In genomic region chr19:42424712-42425131, GRCh38 we compare ENCODE assay signal across 1 cellular context.
A peak's percentile ranks its signal among the peaks of the same experiment; 100 is the strongest.
TF ChIP-seq lines count a peak whose summit lies in the region.

No MANE protein-coding gene starts in this region.

TF ChIP-seq in HepG2, 621 proteins besides CTCF, POLR2A, EP300 and RAD21:
- no peak for TF ChIP-seq U2AF1 (optimal IDR thresholded peaks at IDR 0.05; ENCODE audit: low read depth, low read length)
- peak; percentile 19; the same call in 1 of the 2 replicates for TF ChIP-seq HNF4A (CRISPR knock-in tag; IDR thresholded peaks at IDR 0.05)
- TF ChIP-seq KDM2A (CRISPR knock-in tag; IDR thresholded peaks at IDR 0.05; ENCODE audit: borderline replicate concordance, low read depth): peak; percentile 81; the same call in 1 of the 2 replicates
- peak; percentile 39; the same call in 1 of the 2 replicates for TF ChIP-seq ZNF350 (CRISPR knock-in tag; IDR thresholded peaks at IDR 0.05; ENCODE audit: borderline replicate concordance, low read depth)
- peak; percentile 46 for TF ChIP-seq XRCC5 (optimal IDR thresholded peaks at IDR 0.05; ENCODE audit: low read length)
- TF ChIP-seq, protein P1, sequence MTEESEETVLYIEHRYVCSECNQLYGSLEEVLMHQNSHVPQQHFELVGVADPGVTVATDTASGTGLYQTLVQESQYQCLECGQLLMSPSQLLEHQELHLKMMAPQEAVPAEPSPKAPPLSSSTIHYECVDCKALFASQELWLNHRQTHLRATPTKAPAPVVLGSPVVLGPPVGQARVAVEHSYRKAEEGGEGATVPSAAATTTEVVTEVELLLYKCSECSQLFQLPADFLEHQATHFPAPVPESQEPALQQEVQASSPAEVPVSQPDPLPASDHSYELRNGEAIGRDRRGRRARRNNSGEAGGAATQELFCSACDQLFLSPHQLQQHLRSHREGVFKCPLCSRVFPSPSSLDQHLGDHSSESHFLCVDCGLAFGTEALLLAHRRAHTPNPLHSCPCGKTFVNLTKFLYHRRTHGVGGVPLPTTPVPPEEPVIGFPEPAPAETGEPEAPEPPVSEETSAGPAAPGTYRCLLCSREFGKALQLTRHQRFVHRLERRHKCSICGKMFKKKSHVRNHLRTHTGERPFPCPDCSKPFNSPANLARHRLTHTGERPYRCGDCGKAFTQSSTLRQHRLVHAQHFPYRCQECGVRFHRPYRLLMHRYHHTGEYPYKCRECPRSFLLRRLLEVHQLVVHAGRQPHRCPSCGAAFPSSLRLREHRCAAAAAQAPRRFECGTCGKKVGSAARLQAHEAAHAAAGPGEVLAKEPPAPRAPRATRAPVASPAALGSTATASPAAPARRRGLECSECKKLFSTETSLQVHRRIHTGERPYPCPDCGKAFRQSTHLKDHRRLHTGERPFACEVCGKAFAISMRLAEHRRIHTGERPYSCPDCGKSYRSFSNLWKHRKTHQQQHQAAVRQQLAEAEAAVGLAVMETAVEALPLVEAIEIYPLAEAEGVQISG (CRISPR knock-in tag; IDR thresholded peaks at IDR 0.05): 0 out of 2 replicates have a peak, but pooled peaks have one; percentile 19
- no peak for TF ChIP-seq KDM5B (CRISPR knock-in tag; IDR thresholded peaks at IDR 0.05; ENCODE audit: borderline replicate concordance)
- 0 out of 2 replicates have a peak, but pooled peaks have one; percentile 31 for TF ChIP-seq SALL1 (CRISPR knock-in tag; IDR thresholded peaks at IDR 0.05)
- no peak for TF ChIP-seq RNF2 (conservative IDR thresholded peaks at IDR 0.05; ENCODE audit: low read depth)
- TF ChIP-seq STAG1 (CRISPR knock-in tag; IDR thresholded peaks at IDR 0.05): peak; percentile 48
- TF ChIP-seq TEAD2 (CRISPR knock-in tag; IDR thresholded peaks at IDR 0.05): peak; percentile 92; the same call in 1 of the 2 replicates
- peak; percentile 35 for TF ChIP-seq TEAD3 (CRISPR knock-in tag; optimal IDR thresholded peaks at IDR 0.05; ENCODE audit: borderline replicate concordance)
- 0 out of 2 replicates have a peak, but pooled peaks have one; percentile 17 for TF ChIP-seq ZKSCAN8 (CRISPR knock-in tag; IDR thresholded peaks at IDR 0.05; ENCODE audit: borderline replicate concordance)
- peak; percentile 12; the same call in 1 of the 2 replicates for TF ChIP-seq RXRB (CRISPR knock-in tag; IDR thresholded peaks at IDR 0.05; ENCODE audit: borderline replicate concordance)
- TF ChIP-seq MATR3 (CRISPR knock-in tag; IDR thresholded peaks at IDR 0.05): no peak
- peak in 1 of 2 experiments; percentile 64; a peak in 1 of 4 replicates for TF ChIP-seq HMGXB4 (CRISPR knock-in tag; IDR thresholded peaks at IDR 0.05; ENCODE audit: borderline replicate concordance in 1 of 2, low read depth in 1 of 2)
- peak; percentile 45; the same call in 1 of the 2 replicates for TF ChIP-seq UBTF (CRISPR knock-in tag; IDR thresholded peaks at IDR 0.05)
- TF ChIP-seq SMC3 (IDR thresholded peaks at IDR 0.05; ENCODE audit: low read length): 0 out of 2 replicates have a peak, but pooled peaks have one; percentile 20
